ENCODE assay signal across 8 cellular contexts in the genomic region with DNA sequence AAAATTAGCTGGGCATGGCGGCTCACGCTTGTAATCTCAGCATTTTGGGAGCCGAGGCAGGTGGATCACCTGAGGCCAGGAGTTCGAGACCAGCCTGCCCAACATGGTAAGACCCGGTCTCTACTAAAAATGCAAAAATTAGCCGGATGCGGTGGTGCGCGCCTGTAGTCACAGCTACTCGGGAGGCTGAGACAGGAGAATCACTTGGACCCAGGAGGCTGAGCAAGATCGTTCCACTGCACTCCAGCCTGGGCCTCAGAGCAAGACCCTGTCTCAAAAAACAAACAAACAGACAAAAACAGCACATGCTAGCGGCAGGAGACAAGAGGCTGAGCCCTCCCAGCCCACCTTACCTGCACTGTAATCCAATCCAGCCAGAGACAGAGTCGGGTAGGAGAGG. TPM values are rescaled to one million over a fixed set of nuclear protein-coding genes. Genes with fewer than 3 reads are reported as not detected.
A peak's percentile ranks its signal among the peaks of the same experiment; 100 is the strongest.
DNase-seq lines count a peak whose midpoint lies in the region; ATAC-seq lines count a peak whose summit lies in the region.

No MANE protein-coding gene starts in this region.

- DNase-seq in activated CD4-positive, alpha-beta T cell treated with anti-CD3 and anti-CD28 coated beads for 36 hours, result no peak
- DNase-seq in activated CD4-positive, alpha-beta T cell treated with anti-CD3 and anti-CD28 coated beads for 1 hour, result no peak
- DNase-seq in activated CD4-positive, alpha-beta memory T cell treated with anti-CD3 and anti-CD28 coated beads for 36 hours, result no peak
- DNase-seq in stimulated activated naive CD8-positive, alpha-beta T cell treated with anti-CD3 and anti-CD28 coated beads, Interleukin-15, amount 100 ng/mL, for 72 hours, result no peak
- DNase-seq in NCI-H82 (lab: John Stamatoyannopoulos, UW) (no peak), NCI-H2107 (lab: John Stamatoyannopoulos, UW) (no peak)

- no peaks in the 10 kb centered on the region for H3K27me3 ChIP-seq in iPS-18a (ENCODE audit: control insufficient read depth, insufficient read depth, low read length)

- no peaks in the 10 kb centered on the region for H3K9me3 ChIP-seq in iPS-18a (ENCODE audit: control insufficient read depth, low read depth, low read length)

- CTCF ChIA-PET in activated CD4-positive, alpha-beta T cell treated with anti-CD3 and anti-CD28 coated beads for 36 hours (lab: Charles Lee), result interaction anchor here (1.1 to 1.5 kb wide), 2 partner anchors 10 to 660 kb away, joined by 4 read pairs; no protein-coding TSS in a partner anchor
- CTCF ChIA-PET in activated CD4-positive, alpha-beta memory T cell treated with anti-CD3 and anti-CD28 coated beads for 36 hours (lab: Charles Lee), result interaction anchor here (1.4 kb wide), 1 partner anchor 378 kb away, joined by 3 read pairs; the partner anchor contains the start of gene PKN3

- H3K27ac ChIP-seq in iPS-18a (ENCODE audit: low read length), result no peak overlapping the region

- no peak for ATAC-seq in activated CD4-positive, alpha-beta T cell treated with anti-CD3 and anti-CD28 coated beads for 36 hours
- no peak for ATAC-seq in stimulated activated naive CD8-positive, alpha-beta T cell treated with anti-CD3 and anti-CD28 coated beads, Interleukin-15, amount 100 ng/mL, for 72 hours
- no peak for ATAC-seq in GM18873 (IDR thresholded peaks at IDR 0.05; ENCODE audit: low FRiP score, unreplicated experiment)

- H3K36me3 Mint-ChIP-seq in activated CD4-positive, alpha-beta T cell treated with anti-CD3 and anti-CD28 coated beads for 36 hours (ENCODE audit: low read depth), result no peaks in the 10 kb centered on the region
- H3K36me3 Mint-ChIP-seq in activated CD4-positive, alpha-beta memory T cell treated with anti-CD3 and anti-CD28 coated beads for 36 hours, result no peaks in the 10 kb centered on the region

- H3K4me1 ChIP-seq in iPS-18a (ENCODE audit: control insufficient read depth, low read depth, low read length), result no peaks in the 10 kb centered on the region

- H3K36me3 ChIP-seq in iPS-18a (ENCODE audit: control insufficient read depth, low read depth, low read length), result peaks cover 1% of the 10 kb centered on the region

- peaks cover 20% of the 10 kb centered on the region for H3K4me1 Mint-ChIP-seq in activated CD4-positive, alpha-beta T cell treated with anti-CD3 and anti-CD28 coated beads for 36 hours
- peaks cover 17% of the 10 kb centered on the region for H3K4me1 Mint-ChIP-seq in activated CD4-positive, alpha-beta memory T cell treated with anti-CD3 and anti-CD28 coated beads for 36 hours (ENCODE audit: low read depth)
- H3K4me1 Mint-ChIP-seq in stimulated activated naive CD8-positive, alpha-beta T cell treated with anti-CD3 and anti-CD28 coated beads, Interleukin-15, amount 100 ng/mL, for 72 hours, result peaks cover 43% of the 10 kb centered on the region

- peak overlapping the region; percentile 83 for H3K4me3 Mint-ChIP-seq in activated CD4-positive, alpha-beta T cell treated with anti-CD3 and anti-CD28 coated beads for 36 hours
- peak overlapping the region; percentile 83 for H3K4me3 Mint-ChIP-seq in activated CD4-positive, alpha-beta memory T cell treated with anti-CD3 and anti-CD28 coated beads for 36 hours
- H3K4me3 Mint-ChIP-seq in stimulated activated naive CD8-positive, alpha-beta T cell treated with anti-CD3 and anti-CD28 coated beads, Interleukin-15, amount 100 ng/mL, for 72 hours, result peak overlapping the region; percentile 95

- H3K9ac ChIP-seq in iPS-18a (ENCODE audit: low read length), result no peak overlapping the region

- H3K4me3 ChIP-seq in iPS-18a (ENCODE audit: low read length), result peak overlapping the region; percentile 88

- H3K9me3 Mint-ChIP-seq in activated CD4-positive, alpha-beta T cell treated with anti-CD3 and anti-CD28 coated beads for 36 hours (ENCODE audit: low read depth), result no peaks in the 10 kb centered on the region
- H3K9me3 Mint-ChIP-seq in activated CD4-positive, alpha-beta memory T cell treated with anti-CD3 and anti-CD28 coated beads for 36 hours, result no peaks in the 10 kb centered on the region
- H3K9me3 Mint-ChIP-seq in stimulated activated naive CD8-positive, alpha-beta T cell treated with anti-CD3 and anti-CD28 coated beads, Interleukin-15, amount 100 ng/mL, for 72 hours, result no peaks in the 10 kb centered on the region

- H3K27ac Mint-ChIP-seq in activated CD4-positive, alpha-beta T cell treated with anti-CD3 and anti-CD28 coated beads for 36 hours, result peak overlapping the region; percentile 31
- no peak overlapping the region for H3K27ac Mint-ChIP-seq in activated CD4-positive, alpha-beta memory T cell treated with anti-CD3 and anti-CD28 coated beads for 36 hours
- no peak overlapping the region for H3K27ac Mint-ChIP-seq in stimulated activated naive CD8-positive, alpha-beta T cell treated with anti-CD3 and anti-CD28 coated beads, Interleukin-15, amount 100 ng/mL, for 72 hours

- no peaks in the 10 kb centered on the region for H3K27me3 Mint-ChIP-seq in activated CD4-positive, alpha-beta T cell treated with anti-CD3 and anti-CD28 coated beads for 36 hours
- no peaks in the 10 kb centered on the region for H3K27me3 Mint-ChIP-seq in activated CD4-positive, alpha-beta memory T cell treated with anti-CD3 and anti-CD28 coated beads for 36 hours
- H3K27me3 Mint-ChIP-seq in stimulated activated naive CD8-positive, alpha-beta T cell treated with anti-CD3 and anti-CD28 coated beads, Interleukin-15, amount 100 ng/mL, for 72 hours, result no peaks in the 10 kb centered on the region

- POLR2A ChIA-PET in activated CD4-positive, alpha-beta T cell treated with anti-CD3 and anti-CD28 coated beads for 36 hours (lab: Charles Lee), result no interaction called here
- POLR2A ChIA-PET in activated CD4-positive, alpha-beta memory T cell treated with anti-CD3 and anti-CD28 coated beads for 36 hours (lab: Charles Lee), result interaction anchor here (1.8 kb wide), 1 partner anchor 31 kb away, joined by 8 read pairs; the partner anchor contains the start of genes CRAT and PTPA

- intact Hi-C loops in activated CD4-positive, alpha-beta T cell treated with anti-CD3 and anti-CD28 coated beads for 36 hours (cut with DNase I, micrococcal nuclease), result loop anchor here (1.0 to 2.0 kb wide), 6 partner anchors 31 to 624 kb away; partner anchors contain the start of genes CRAT (in 1 of the 2), ODF2 (in 1 of the 2), PTPA (in 1 of the 2) and SET (in 1 of the 2)
- intact Hi-C loops in activated CD4-positive, alpha-beta memory T cell treated with anti-CD3 and anti-CD28 coated beads for 36 hours (cut with micrococcal nuclease), result no loop called here

RNA-seq across cellular contexts. Expression of gene DOLPP1, which starts 1.1 kb away (rescaled TPM):
- 10 to 100 TPM; 15.1 to 16.4 TPM for total RNA-seq in activated CD4-positive, alpha-beta T cell treated with anti-CD3 and anti-CD28 coated beads for 36 hours
- total RNA-seq in activated CD4-positive, alpha-beta memory T cell treated with anti-CD3 and anti-CD28 coated beads for 36 hours, result 10 to 100 TPM; 13.9 to 15.3 TPM

RNA-seq across cellular contexts. Expression of gene CRAT, which starts 30.8 kb away (rescaled TPM):
- 10 to 100 TPM; 13.2 to 18.9 TPM for total RNA-seq in activated CD4-positive, alpha-beta T cell treated with anti-CD3 and anti-CD28 coated beads for 36 hours
- total RNA-seq in activated CD4-positive, alpha-beta memory T cell treated with anti-CD3 and anti-CD28 coated beads for 36 hours, result 10 to 100 TPM; 16.0 to 16.4 TPM

RNA-seq across cellular contexts. Expression of gene PTPA, which starts 31.4 kb away (rescaled TPM):
- total RNA-seq in activated CD4-positive, alpha-beta T cell treated with anti-CD3 and anti-CD28 coated beads for 36 hours, result 10 to 100 TPM; 71.9 to 88.0 TPM
- 10 to 100 TPM; 74.6 to 76.3 TPM for total RNA-seq in activated CD4-positive, alpha-beta memory T cell treated with anti-CD3 and anti-CD28 coated beads for 36 hours

RNA-seq across cellular contexts. Expression of gene MIGA2, which starts 43.4 kb away (rescaled TPM):
- total RNA-seq in activated CD4-positive, alpha-beta T cell treated with anti-CD3 and anti-CD28 coated beads for 36 hours, result 10 to 100 TPM; 15.7 to 25.8 TPM
- total RNA-seq in activated CD4-positive, alpha-beta memory T cell treated with anti-CD3 and anti-CD28 coated beads for 36 hours, result 10 to 100 TPM; 26.1 to 26.5 TPM

RNA-seq across cellular contexts. Expression of gene SH3GLB2, which starts 51.7 kb away (rescaled TPM):
- 10 to 100 TPM; 49.1 to 53.7 TPM for total RNA-seq in activated CD4-positive, alpha-beta T cell treated with anti-CD3 and anti-CD28 coated beads for 36 hours
- total RNA-seq in activated CD4-positive, alpha-beta memory T cell treated with anti-CD3 and anti-CD28 coated beads for 36 hours, result 10 to 100 TPM; 59.5 to 62.3 TPM
